28 cellular contexts compared by ENCODE assay signal in the genomic region with DNA sequence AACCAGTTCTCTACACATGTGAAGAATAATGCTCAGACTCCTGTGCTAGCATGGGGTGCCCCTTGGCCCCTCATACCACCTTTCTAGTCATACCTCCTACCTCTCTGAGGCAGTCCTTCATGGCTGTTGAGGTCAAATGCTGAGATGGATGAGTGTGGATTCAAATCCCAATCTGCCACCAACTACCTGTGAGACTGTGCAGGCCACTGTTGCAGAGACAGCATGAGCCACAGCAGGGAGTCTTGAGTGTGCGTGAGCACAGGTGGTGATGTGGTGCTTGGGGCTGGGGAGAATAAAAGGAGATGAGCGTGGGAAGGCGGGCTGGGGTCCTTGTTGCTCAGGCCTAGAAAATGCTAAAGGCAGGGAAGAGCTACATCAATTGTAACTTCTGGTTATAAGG.
"Had no signal": no experiment of that assay in that cellular context is flagged by ENCODE, and none has a peak within 500 bp of the region (broad histone marks: within the 10 kb centered on the region; RNA-seq: fewer than 3 reads in every experiment).

No MANE protein-coding gene starts in this region.

- H3K27me3 Mint-ChIP-seq: stimulated activated memory B cell treated with anti-CD40 and anti-IgM and Interleukin-4, amounts not matched to agents 10 μg/mL and 1 μg/mL and 100 μg/mL, for 72 hours had no signal

- H3K9me3 ChIP-seq: left lung, lower lobe of right lung, mucosa of descending colon, ovary, right atrium auricular region, right lobe of liver, tibial nerve, uterus had no signal

- ATAC-seq: left colon; left lung; lower lobe of right lung; naive thymus-derived CD4-positive, alpha-beta T cell; natural killer cell treated with Interleukin-12 subunit alpha and Interleukin-12 subunit beta and Interleukin-15 and Interleukin-18, amount 100 ng/mL, for 72 hours; right lobe of liver; stimulated activated memory B cell treated with anti-CD40 and anti-IgM and Interleukin-4, amounts not matched to agents 10 μg/mL and 1 μg/mL and 100 μg/mL, for 72 hours; stimulated activated naive CD8-positive, alpha-beta T cell treated with anti-CD3 and anti-CD28 coated beads, Interleukin-15, amount 100 ng/mL, for 72 hours had no signal

- H3K36me3 ChIP-seq: left lung, lower lobe of right lung, ovary, right atrium auricular region, right lobe of liver, tibial nerve, uterus had no signal

- H3K4me1 Mint-ChIP-seq: immature natural killer cell; naive thymus-derived CD4-positive, alpha-beta T cell; stimulated activated memory B cell treated with anti-CD40 and anti-IgM and Interleukin-4, amounts not matched to agents 10 μg/mL and 1 μg/mL and 100 μg/mL, for 72 hours; stimulated activated naive CD8-positive, alpha-beta T cell treated with anti-CD3 and anti-CD28 coated beads, Interleukin-15, amount 100 ng/mL, for 72 hours had no signal

- H3K27ac Mint-ChIP-seq: immature natural killer cell; naive thymus-derived CD4-positive, alpha-beta T cell; natural killer cell treated with Interleukin-12 subunit alpha and Interleukin-12 subunit beta and Interleukin-15 and Interleukin-18, amount 100 ng/mL, for 72 hours; progenitor cell of endocrine pancreas; stimulated activated memory B cell treated with anti-CD40 and anti-IgM and Interleukin-4, amounts not matched to agents 10 μg/mL and 1 μg/mL and 100 μg/mL, for 72 hours; stimulated activated naive CD8-positive, alpha-beta T cell treated with anti-CD3 and anti-CD28 coated beads, Interleukin-15, amount 100 ng/mL, for 72 hours; type B pancreatic cell had no signal

- H3K27ac ChIP-seq: left lung, lower lobe of right lung, ovary, right atrium auricular region, right lobe of liver, tibial nerve, uterus had no signal

- H3K4me1 ChIP-seq: left lung, right lobe of liver, uterus had no signal

- H3K4me3 Mint-ChIP-seq: immature natural killer cell; naive thymus-derived CD4-positive, alpha-beta T cell; natural killer cell treated with Interleukin-12 subunit alpha and Interleukin-12 subunit beta and Interleukin-15 and Interleukin-18, amount 100 ng/mL, for 72 hours; neural crest cell; stimulated activated memory B cell treated with anti-CD40 and anti-IgM and Interleukin-4, amounts not matched to agents 10 μg/mL and 1 μg/mL and 100 μg/mL, for 72 hours; stimulated activated naive CD8-positive, alpha-beta T cell treated with anti-CD3 and anti-CD28 coated beads, Interleukin-15, amount 100 ng/mL, for 72 hours; type B pancreatic cell had no signal

- H3K36me3 Mint-ChIP-seq: immature natural killer cell; naive thymus-derived CD4-positive, alpha-beta T cell; natural killer cell treated with Interleukin-12 subunit alpha and Interleukin-12 subunit beta and Interleukin-15 and Interleukin-18, amount 100 ng/mL, for 72 hours; stimulated activated memory B cell treated with anti-CD40 and anti-IgM and Interleukin-4, amounts not matched to agents 10 μg/mL and 1 μg/mL and 100 μg/mL, for 72 hours; type B pancreatic cell had no signal

- H3K4me3 ChIP-seq: left lung, lower lobe of right lung, mucosa of descending colon, ovary, right atrium auricular region, right lobe of liver, smooth muscle cell, tibial nerve, uterus had no signal

- H3K4me2 ChIP-seq: smooth muscle cell had no signal

- H3K27me3 ChIP-seq: left lung, ovary, right atrium auricular region, right lobe of liver, tibial nerve, uterus had no signal

- DNase-seq: hypothalamus; immature natural killer cell; kidney; left colon; left lung; lower lobe of right lung; mammary epithelial cell; mesenchymal stem cell; mucosa of descending colon; naive thymus-derived CD4-positive, alpha-beta T cell; ovary; right lobe of liver; stimulated activated CD4-positive, alpha-beta T cell treated with anti-CD3 and anti-CD28 coated beads, Interleukin-1b, Interleukin-23, amount 100 ng/mL, for 48 hours; stimulated activated CD4-positive, alpha-beta T cell treated with anti-CD3 and anti-CD28 coated beads, Interleukin-2, amount 100 ng/mL, for 48 hours; stimulated activated CD4-positive, alpha-beta T cell treated with anti-CD3 and anti-CD28 coated beads, Interleukin-4, amount 100 ng/mL, for 4 hours; stimulated activated CD8-positive, alpha-beta memory T cell treated with anti-CD3 and anti-CD28 coated beads, Interleukin-4, amount 100 ng/mL, for 48 hours; stimulated activated naive CD4-positive, alpha-beta T cell treated with Interleukin-2 at 50 U/mL for 16 hours; stimulated activated naive CD8-positive, alpha-beta T cell treated with anti-CD3 and anti-CD28 coated beads, Interleukin-15, amount 100 ng/mL, for 72 hours; substantia nigra; uterus had no signal

- H3K9me3 Mint-ChIP-seq: immature natural killer cell; natural killer cell treated with Interleukin-12 subunit alpha and Interleukin-12 subunit beta and Interleukin-15 and Interleukin-18, amount 100 ng/mL, for 72 hours; stimulated activated memory B cell treated with anti-CD40 and anti-IgM and Interleukin-4, amounts not matched to agents 10 μg/mL and 1 μg/mL and 100 μg/mL, for 72 hours; stimulated activated naive CD8-positive, alpha-beta T cell treated with anti-CD3 and anti-CD28 coated beads, Interleukin-15, amount 100 ng/mL, for 72 hours; type B pancreatic cell had no signal
